8 cellular contexts compared by ENCODE assay signal in the genomic region with DNA sequence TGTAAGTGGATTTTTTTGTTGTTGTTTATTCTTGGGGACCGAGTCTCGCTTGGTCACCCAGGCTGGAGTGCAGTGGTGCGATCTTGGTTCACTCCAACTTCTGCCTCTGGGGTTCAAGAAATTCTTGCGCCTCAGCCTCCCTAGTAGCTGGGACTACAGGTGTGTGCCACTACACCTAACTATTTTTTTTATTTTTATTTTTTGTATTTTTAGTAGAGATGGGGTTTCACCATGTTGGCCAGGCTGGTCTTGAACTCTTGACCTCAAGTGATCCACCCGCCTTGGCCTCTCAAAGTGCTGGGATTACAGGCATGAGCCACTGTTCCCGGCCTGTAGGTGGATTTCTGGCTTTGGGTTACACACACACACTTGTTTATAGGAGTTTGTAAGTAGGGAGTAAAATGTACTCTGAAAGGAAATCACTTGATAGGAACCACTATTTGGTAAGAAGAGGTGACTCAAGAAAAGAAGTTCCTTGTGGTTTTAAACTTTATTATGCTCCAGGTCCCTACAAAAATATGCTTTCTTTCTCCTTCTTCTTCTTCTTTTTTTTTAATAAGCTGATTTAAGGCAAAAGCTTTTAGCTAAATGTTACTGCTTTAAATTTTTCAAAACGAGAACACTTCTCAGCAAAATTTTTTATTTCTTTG. TPM values are rescaled to one million over a fixed set of nuclear protein-coding genes. Genes with fewer than 3 reads are reported as not detected.
DNase-seq lines count a peak whose midpoint lies in the region; TF ChIP-seq lines count a peak whose summit lies in the region.
"Not testable (repeated sequence)": the region's sequence is repeated elsewhere in the genome, so short reads cannot be mapped to it uniquely, and the experiment has no call there.

No MANE protein-coding gene starts in this region.

- not testable (repeated sequence) for H3K4me3 ChIP-seq in epithelial cell of esophagus (ENCODE audit: low read length); mesenchymal stem cell (ENCODE audit: insufficient read depth in 1 of 2, low read depth in 1 of 2, low read length in 2 of 2)

- not testable (repeated sequence) for H3K9me3 Mint-ChIP-seq in activated CD4-positive, alpha-beta memory T cell treated with anti-CD3 and anti-CD28 coated beads for 36 hours

- not testable (repeated sequence) for H3K23ac ChIP-seq in mesenchymal stem cell (ENCODE audit: low read length in 2 of 2)

- intact Hi-C loops in activated CD4-positive, alpha-beta memory T cell treated with anti-CD3 and anti-CD28 coated beads for 36 hours (cut with micrococcal nuclease): not testable (repeated sequence)

- peak; percentile 37 for DNase-seq in Daoy (ENCODE audit: low read depth)
- peak; percentile 70 for DNase-seq in M059J (ENCODE audit: low read depth)
- peak; percentile 10 for DNase-seq in RPMI7951 (ENCODE audit: low read depth)
- DNase-seq in activated CD4-positive, alpha-beta memory T cell treated with anti-CD3 and anti-CD28 coated beads for 36 hours: peak; percentile 24
- DNase-seq in amniotic epithelial cell (ENCODE audit: low read depth): peak; percentile 91
- DNase-seq in epithelial cell of esophagus (ENCODE audit: low read depth): peak; percentile 36
- peak; percentile 81 for DNase-seq in mesenchymal stem cell
- peak; percentile 56 for DNase-seq in stromal cell of bone marrow (ENCODE audit: low read depth)

- H3K36me3 Mint-ChIP-seq in activated CD4-positive, alpha-beta memory T cell treated with anti-CD3 and anti-CD28 coated beads for 36 hours: not testable (repeated sequence)

- H3K14ac ChIP-seq in mesenchymal stem cell (ENCODE audit: low read length in 2 of 2): not testable (repeated sequence)

- not testable (repeated sequence) for H4K91ac ChIP-seq in mesenchymal stem cell (ENCODE audit: low read length)

- not testable (repeated sequence) for H3K4me2 ChIP-seq in mesenchymal stem cell (ENCODE audit: low read length, poor library complexity, severe bottlenecking)

- H3K27me3 ChIP-seq in mesenchymal stem cell (ENCODE audit: control insufficient read depth in 1 of 2, insufficient read depth in 1 of 2, low read length in 2 of 2): not testable (repeated sequence)

- 76% methylated on average over 4 of the region's 7 CpGs for WGBS in mesenchymal stem cell

- not testable (repeated sequence) for H2BK5ac ChIP-seq in mesenchymal stem cell (ENCODE audit: low read depth, low read length, poor library complexity, severe bottlenecking)

- H3K4ac ChIP-seq in mesenchymal stem cell (ENCODE audit: low read depth in 1 of 2, low read length in 2 of 2): not testable (repeated sequence)

- POLR2A ChIA-PET in activated CD4-positive, alpha-beta memory T cell treated with anti-CD3 and anti-CD28 coated beads for 36 hours (lab: Charles Lee): interaction anchor here (0.7 to 0.8 kb wide), 2 partner anchors 27 to 112 kb away, joined by 3 to 5 read pairs; no protein-coding TSS in a partner anchor

- not testable (repeated sequence) for H3K9me3 ChIP-seq in mesenchymal stem cell (ENCODE audit: control insufficient read depth, low read length)

- not testable (repeated sequence) for H2AFZ ChIP-seq in mesenchymal stem cell (ENCODE audit: low read depth, low read length)

- H3K4me1 Mint-ChIP-seq in activated CD4-positive, alpha-beta memory T cell treated with anti-CD3 and anti-CD28 coated beads for 36 hours (ENCODE audit: low read depth): peaks cover 69% of the 10 kb centered on the region

- H2BK120ac ChIP-seq in mesenchymal stem cell (ENCODE audit: low read depth, low read length): not testable (repeated sequence)

- not testable (repeated sequence) for H3K36me3 ChIP-seq in mesenchymal stem cell (ENCODE audit: control insufficient read depth in 1 of 2, insufficient read depth in 2 of 2, low read depth in 1 of 2, low read length in 2 of 2)

- TF ChIP-seq CTCF in epithelial cell of esophagus (IDR thresholded peaks at IDR 0.05; ENCODE audit: insufficient read depth, low read depth, low read length, missing control alignments): not testable (repeated sequence)

- not testable (repeated sequence) for H4K8ac ChIP-seq in mesenchymal stem cell (ENCODE audit: low read length)

- not testable (repeated sequence) for H3K79me1 ChIP-seq in mesenchymal stem cell (replicated peaks; ENCODE audit: low read length, poor library complexity, severe bottlenecking)

- CTCF ChIA-PET in activated CD4-positive, alpha-beta memory T cell treated with anti-CD3 and anti-CD28 coated beads for 36 hours (lab: Charles Lee): interaction anchor here (0.9 to 1.4 kb wide), 6 partner anchors 17 to 181 kb away, joined by 3 to 6 read pairs (median 3); a partner anchor contains a TSS

- H2BK12ac ChIP-seq in mesenchymal stem cell (ENCODE audit: low read length in 2 of 2): not testable (repeated sequence)

- not testable (repeated sequence) for H3K27me3 Mint-ChIP-seq in activated CD4-positive, alpha-beta memory T cell treated with anti-CD3 and anti-CD28 coated beads for 36 hours

- H3K27ac ChIP-seq in mesenchymal stem cell (ENCODE audit: low read length, poor library complexity, severe bottlenecking): not testable (repeated sequence)

- peak overlapping the region; percentile 17 for H3K9ac ChIP-seq in mesenchymal stem cell (ENCODE audit: low read length)

- not testable (repeated sequence) for H3K18ac ChIP-seq in mesenchymal stem cell (ENCODE audit: low read depth in 1 of 2, low read length in 2 of 2)

- H3K27ac Mint-ChIP-seq in activated CD4-positive, alpha-beta memory T cell treated with anti-CD3 and anti-CD28 coated beads for 36 hours: peak overlapping the region; percentile 72

- H2BK15ac ChIP-seq in mesenchymal stem cell (ENCODE audit: low read depth, poor library complexity, severe bottlenecking): not testable (repeated sequence)

- H3K4me1 ChIP-seq in mesenchymal stem cell (ENCODE audit: control insufficient read depth, insufficient read depth, low read depth, low read length): not testable (repeated sequence)

- H2AK5ac ChIP-seq in mesenchymal stem cell (ENCODE audit: low read length, severe bottlenecking): not testable (repeated sequence)

- H3K4me3 Mint-ChIP-seq in activated CD4-positive, alpha-beta memory T cell treated with anti-CD3 and anti-CD28 coated beads for 36 hours: not testable (repeated sequence)

RNA-seq across cellular contexts. Expression of a gene that starts 42.9 kb away (rescaled TPM):
- 12.3 and 12.5 TPM in 2 replicates for total RNA-seq in Daoy (2014; rRNA removed; shearing (Covaris generic))
- total RNA-seq in M059J (2014; rRNA removed; shearing (Covaris generic)): 3.2 and 6.5 TPM in 2 replicates
- 4.8 and 5.8 TPM in 2 replicates for total RNA-seq in RPMI7951 (2014; rRNA removed; shearing (Covaris generic))
- total RNA-seq in activated CD4-positive, alpha-beta memory T cell treated with anti-CD3 and anti-CD28 coated beads for 36 hours: 10 to 100 TPM; 23.2 to 25.5 TPM
- polyA plus RNA-seq in mesenchymal stem cell (2013, experiment 1 of 2): 6.6 TPM
- polyA plus RNA-seq in mesenchymal stem cell (2013, experiment 2 of 2): 6.4 TPM

Comparison
In these comparisons a context has a peak if more than half of its experiments do, and no peak if none do; other contexts are left out.
1. DNase-seq: peak in every context shown above with its lines; median percentile 91 in amniotic epithelial cell; 81 in mesenchymal stem cell; 70 in M059J; 56 in stromal cell of bone marrow; 37 in Daoy; 36 in epithelial cell of esophagus; 24 in activated CD4-positive, alpha-beta memory T cell treated with anti-CD3 and anti-CD28 coated beads for 36 hours; 10 in RPMI7951.